Comparison of ENCODE assay signal across 9 cellular contexts in genomic region chr15:73800662-73801345, GRCh38. TPM values are rescaled to one million over a fixed set of nuclear protein-coding genes. Genes with fewer than 3 reads are reported as not detected.
DNase-seq lines count a peak whose midpoint lies in the region; ATAC-seq, FAIRE-seq and TF ChIP-seq lines count a peak whose summit lies in the region.
"Had no signal": no experiment of that assay in that cellular context is flagged by ENCODE, and none has a peak within 500 bp of the region (broad histone marks: within the 10 kb centered on the region; RNA-seq: fewer than 3 reads in every experiment).

No MANE protein-coding gene starts in this region.

- no TSS peak for BruUV-seq in K562 (replicated peaks; lab: Mats Ljungman, UMichigan)

- no peak overlapping the region for H3K27ac Mint-ChIP-seq in activated naive CD8-positive, alpha-beta T cell treated with anti-CD3 and anti-CD28 coated beads for 36 hours

- H3K9ac ChIP-seq in K562 (ENCODE audit: insufficient read depth in 1 of 2, low read depth in 2 of 2, low read length in 2 of 2) = no peak overlapping the region

- no peak for TF ChIP-seq POLR2A in K562 (conservative IDR thresholded peaks at IDR 0.05)

- H3K27me3 Mint-ChIP-seq in activated naive CD8-positive, alpha-beta T cell treated with anti-CD3 and anti-CD28 coated beads for 36 hours = no peaks in the 10 kb centered on the region

- H3K9me3 ChIP-seq in K562 (replicated peaks; ENCODE audit: control insufficient read depth, insufficient read depth, low read depth, low read length) (no peaks in the 10 kb centered on the region), WERI-Rb-1 (ENCODE audit: severe bottlenecking) (no peaks in the 10 kb centered on the region)

- H3K36me3 ChIP-seq in K562 (ENCODE audit: control insufficient read depth, insufficient read depth, low read length) (no peaks in the 10 kb centered on the region), WERI-Rb-1 (no peaks in the 10 kb centered on the region)

- H3K36me3 Mint-ChIP-seq in activated naive CD8-positive, alpha-beta T cell treated with anti-CD3 and anti-CD28 coated beads for 36 hours = no peaks in the 10 kb centered on the region

- no peak overlapping the region for H3K4me3 ChIP-seq in K562
- no peak overlapping the region for H3K4me3 ChIP-seq in WERI-Rb-1 (ENCODE audit: low read depth, low read length)

- H3K4me1 Mint-ChIP-seq in activated naive CD8-positive, alpha-beta T cell treated with anti-CD3 and anti-CD28 coated beads for 36 hours = no peaks in the 10 kb centered on the region

- no peak for ATAC-seq in K562

- no peak overlapping the region for H3K4me2 ChIP-seq in K562 (ENCODE audit: insufficient read depth, low read length)

- CTCF ChIA-PET in K562 (lab: Yijun Ruan, JAX; ENCODE audit: low intra/inter-chr PET ratio) = no interaction called here

- no peak overlapping the region for H3K27ac ChIP-seq in K562 (ENCODE audit: extremely low read depth, low read depth, low read length)
- peak overlapping the region; percentile 61 for H3K27ac ChIP-seq in temporal lobe (ENCODE audit: low read depth, low read length)
- no peak overlapping the region for H3K27ac ChIP-seq in WERI-Rb-1

- no peaks in the 10 kb centered on the region for H3K9me3 Mint-ChIP-seq in activated naive CD8-positive, alpha-beta T cell treated with anti-CD3 and anti-CD28 coated beads for 36 hours

- POLR2A ChIA-PET in K562 (lab: Yijun Ruan, JAX) = interaction anchor here (0.6 to 1.2 kb wide), 3 partner anchors 9 to 42 kb away, joined by 3 to 5 read pairs (median 3); no protein-coding TSS in a partner anchor

- intact Hi-C loops in K562 (cut with micrococcal nuclease) = no loop called here

- FAIRE-seq in HTR-8/SVneo (lab: Jason Lieb, UNC) (peak; percentile 9), K562 (lab: Jason Lieb, UNC) (no peak)

- no peak for TF ChIP-seq RAD21 in K562 (CRISPR knock-in tag; conservative IDR thresholded peaks at IDR 0.05 in 1 of 2, IDR thresholded peaks at IDR 0.05 in 1 of 2)

- DNase-seq in HTR-8/SVneo (ENCODE audit: insufficient read length, low spot score) (peak; percentile 61), K562 (ENCODE audit: extremely low read depth in 1 of 4, low spot score in 3 of 4) (peak in 1 of 4 experiments; percentile 6), hypothalamus (lab: John Stamatoyannopoulos, UW) (peak in 41 of 51 donors; percentile 20 to 89 (median 73)), NCI-H1436 treated with DMSO at 0.1 percent for 48 hours (lab: John Stamatoyannopoulos, UW) (no peak), GM13977 (ENCODE audit: low spot score) (no peak), WERI-Rb-1 (no peak)
- DNase-seq in activated naive CD8-positive, alpha-beta T cell treated with anti-CD3 and anti-CD28 coated beads for 36 hours = no peak
- DNase-seq: H7 had no signal

- H3K79me2 ChIP-seq in K562 (ENCODE audit: control insufficient read depth, insufficient read depth, low read length) = no peaks in the 10 kb centered on the region

- peaks cover 8 to 79% of the 10 kb centered on the region in 2 experiments; a peak in 4 of 5 replicates for H3K27me3 ChIP-seq in K562 (ENCODE audit: control insufficient read depth in 2 of 2, insufficient read depth in 2 of 2, low read length in 2 of 2)
- no peaks in the 10 kb centered on the region for H3K27me3 ChIP-seq in WERI-Rb-1 (ENCODE audit: insufficient read depth, low read depth, severe bottlenecking)

- in situ Hi-C loops in K562 (cut with MboI) (no loop called here), GM13977 (cut with MboI; ENCODE audit: low pct_unique_long_range_greater_than_20kb, low sequenced_read_pairs, unreplicated experiment) (no loop called here)

- TF ChIP-seq CTCF in K562 (IDR thresholded peaks at IDR 0.05 in 2 of 3, conservative IDR thresholded peaks at IDR 0.05 in 1 of 3; ENCODE audit: insufficient read depth in 2 of 3, low read depth in 1 of 3, low read length in 3 of 3) (no peak), GM13977 (IDR thresholded peaks at IDR 0.05; ENCODE audit: extremely low read depth, insufficient read depth, missing control alignments) (no peak), WERI-Rb-1 (IDR thresholded peaks at IDR 0.05; ENCODE audit: low read depth, low read length) (no peak)

- TF ChIP-seq EP300 in K562 (IDR thresholded peaks at IDR 0.05; ENCODE audit: low read length) = no peak

- no peaks in the 10 kb centered on the region; a peak in 1 of 5 replicates for H3K4me1 ChIP-seq in K562 (replicated peaks in 1 of 2; ENCODE audit: control insufficient read depth in 2 of 2, insufficient read depth in 2 of 2, low read length in 2 of 2)

- H4K20me1 ChIP-seq in K562 (replicated peaks; ENCODE audit: control insufficient read depth, insufficient read depth, low read length) = peaks cover 15% of the 10 kb centered on the region

- H3K4me3 Mint-ChIP-seq in activated naive CD8-positive, alpha-beta T cell treated with anti-CD3 and anti-CD28 coated beads for 36 hours = no peak overlapping the region

- no peaks in the 10 kb centered on the region for H3K9me1 ChIP-seq in K562 (ENCODE audit: control insufficient read depth, insufficient read depth, low read length)

- WGBS in K562 (ENCODE audit: insufficient coverage, low coverage, missing lambda C conversion rate) = 2% methylated on average over 11 of the region's 11 CpGs

- H2AFZ ChIP-seq in K562 (ENCODE audit: low read depth, low read length) = no peak overlapping the region

TF ChIP-seq in K562, 482 proteins besides CTCF, POLR2A, EP300 and RAD21:
- TF ChIP-seq ATF3 (IDR thresholded peaks at IDR 0.05) = 0 out of 2 replicates have a peak, but pooled peaks have one; percentile 7
- TF ChIP-seq ATF3 (CRISPR knock-in tag; conservative IDR thresholded peaks at IDR 0.05) = no peak
- TF ChIP-seq JUND (IDR thresholded peaks at IDR 0.05; ENCODE audit: borderline replicate concordance, low read depth, low read length) = peak; percentile 22; the same call in 1 of the 2 replicates
- TF ChIP-seq JUND (tag; IDR thresholded peaks at IDR 0.05; ENCODE audit: borderline replicate concordance, low read depth, low read length) = no peak
- TF ChIP-seq FOSL1 (tag; conservative IDR thresholded peaks at IDR 0.05) = peak; percentile 68
- peak; percentile 68 for TF ChIP-seq VEZF1 (CRISPR knock-in tag; IDR thresholded peaks at IDR 0.05)
- no peak for TF ChIP-seq ZFP1 (CRISPR knock-in tag; IDR thresholded peaks at IDR 0.05)

RNA-seq across cellular contexts. Expression of gene INSYN1, which starts 47.7 kb away (rescaled TPM):
- total RNA-seq in K562 (2011; cell fraction: chromatin; rRNA removed; ENCODE audit: low replicate concordance) = not detected in 2 replicates
- total RNA-seq in K562 (2011; cell fraction: nucleolus; rRNA removed) = not detected in 2 replicates
- not detected in 2 replicates for total RNA-seq in K562 (2011; cell fraction: nucleoplasm; rRNA removed)
- not detected in 2 replicates for total RNA-seq in K562 (2014; rRNA removed)
- not detected in 2 replicates for total RNA-seq in K562 (2014; rRNA removed; fragmentation: Illumina TruSeq; extraction: Trizol)
- total RNA-seq in K562 (2015; rRNA removed; fragmentation: Illumina TruSeq; extraction: Trizol) = not detected in 2 replicates
- not detected in 2 replicates for total RNA-seq in K562 (2021)
- not detected in 2 replicates for polyA plus RNA-seq in K562 (2011; rRNA removed)
- not detected in 2 replicates for polyA plus RNA-seq in K562 (2011; cell fraction: cytosol; rRNA removed)
- polyA plus RNA-seq in K562 (2011; cell fraction: nucleus; rRNA removed) = not detected in 2 replicates
- 0.01 TPM in 1 of 2 replicates, not detected in the other for polyA plus RNA-seq in K562 (2012)
- not detected in 2 replicates for polyA plus RNA-seq in K562 (2014; fragmentation: Illumina TruSeq; extraction: Trizol)
- not detected for polyA plus RNA-seq in K562 (2014; fragmentation: Nextera tagmentation; extraction: Ambion mirVana)
- polyA plus RNA-seq in K562 (2014; rRNA removed) = not detected in 2 replicates
- not detected in 2 replicates for polyA minus RNA-seq in K562 (2011; rRNA and poly(A)+ RNA removed)
- not detected in 2 replicates for polyA minus RNA-seq in K562 (2011; cell fraction: cytosol; rRNA and poly(A)+ RNA removed)
- not detected in 2 replicates for polyA minus RNA-seq in K562 (2011; cell fraction: nucleus; rRNA and poly(A)+ RNA removed)
- 24.1 TPM for total RNA-seq in temporal lobe
- not detected for total RNA-seq in activated naive CD8-positive, alpha-beta T cell treated with anti-CD3 and anti-CD28 coated beads for 36 hours

Comparison
In these comparisons a context has a peak if more than half of its experiments do, and no peak if none do; other contexts are left out.
1. DNase-seq: peak in HTR-8/SVneo (single experiment) and hypothalamus (41 of 51); none in NCI-H1436 treated with DMSO at 0.1 percent for 48 hours (single experiment), activated naive CD8-positive, alpha-beta T cell treated with anti-CD3 and anti-CD28 coated beads for 36 hours (single experiment), GM13977 (single experiment) and WERI-Rb-1 (single experiment).
2. RNA of gene INSYN1, which starts 47.7 kb away (total RNA-seq): 24.1 TPM in temporal lobe (single experiment); not detected in K562 and not detected in activated naive CD8-positive, alpha-beta T cell treated with anti-CD3 and anti-CD28 coated beads for 36 hours; every median in the first group is over 10 times any median in the second.